In genomic region chr7:964401-965231, GRCh38 we compare ENCODE assay signal across 9 cellular contexts. TPM values are rescaled to one million over a fixed set of nuclear protein-coding genes. Genes with fewer than 3 reads are reported as not detected.
DNase-seq lines count a peak whose midpoint lies in the region; ATAC-seq and TF ChIP-seq lines count a peak whose summit lies in the region.
"Had no signal": no experiment of that assay in that cellular context is flagged by ENCODE, and none has a peak within 500 bp of the region (broad histone marks: within the 10 kb centered on the region; RNA-seq: fewer than 3 reads in every experiment).

No MANE protein-coding gene starts in this region.

- 8 to 9% methylated on average over 26 to 27 of the region's 27 CpGs for WGBS in GM23248 (ENCODE audit: low coverage in 1 of 2, low lambda C conversion rate in 2 of 2, missing lambda C conversion rate in 2 of 2), 2 experiments
- WGBS in psoas muscle, 3 donors: 23 to 33% (median 32%) methylated on average over 27 of the region's 27 CpGs

- H2AFZ ChIP-seq in GM23248: no peak overlapping the region

- ATAC-seq in psoas muscle: peak; percentile 62 to 81 (median 72)
- ATAC-seq in GM21619 (IDR thresholded peaks at IDR 0.05; ENCODE audit: unreplicated experiment): no peak
- no peak for ATAC-seq in HG03520 (IDR thresholded peaks at IDR 0.05; ENCODE audit: unreplicated experiment)

- peak; percentile 24 for TF ChIP-seq CTCF in psoas muscle (IDR thresholded peaks at IDR 0.05)

- peaks cover 11% of the 10 kb centered on the region; the same call in 1 of the 2 replicates for H3K36me3 ChIP-seq in GM23248 (ENCODE audit: low read depth)
- peaks cover 27% of the 10 kb centered on the region for H3K36me3 ChIP-seq in SK-N-MC (ENCODE audit: insufficient read depth, low read length)
- peaks cover 0 to 32% of the 10 kb centered on the region in 2 donors for H3K36me3 ChIP-seq in psoas muscle (ENCODE audit: insufficient read depth in 1 of 2, low read depth in 1 of 2)

- DNase-seq in GM23248: peak; percentile 81
- DNase-seq in SK-N-MC (ENCODE audit: low read depth, low spot score): peak; percentile 76
- peak; percentile 47 for DNase-seq in globus pallidus (ENCODE audit: low spot score)
- DNase-seq in psoas muscle: peak; percentile 39 to 67
- DNase-seq in OCI-M2 (lab: John Stamatoyannopoulos, UW; ENCODE audit: unreplicated experiment): no peak
- DNase-seq in H4 (ENCODE audit: low spot score): no peak

- no peak overlapping the region for H3K9ac ChIP-seq in GM23248
- H3K9ac ChIP-seq in SK-N-MC (ENCODE audit: insufficient read length): peak overlapping the region; percentile 58
- H3K9ac ChIP-seq: KMS-11 had no signal

- H3F3A ChIP-seq in GM23248 (ENCODE audit: insufficient read depth): peaks cover 15% of the 10 kb centered on the region

- no peaks in the 10 kb centered on the region; the same call in 1 of the 2 replicates for H3K27me3 ChIP-seq in GM23248 (replicated peaks; ENCODE audit: insufficient read depth)
- H3K27me3 ChIP-seq in psoas muscle (ENCODE audit: insufficient read depth in 3 of 3, low read length in 2 of 3): peaks cover 0 to 7% (median 3%) of the 10 kb centered on the region in 3 donors

- H3K4me1 ChIP-seq in GM23248 (ENCODE audit: insufficient read depth) (peaks cover 7% of the 10 kb centered on the region), psoas muscle (peaks cover 25% of the 10 kb centered on the region)

- no peaks in the 10 kb centered on the region for H3K9me2 ChIP-seq in GM23248 (ENCODE audit: insufficient read depth)

- H3K9me3 ChIP-seq in GM23248 (ENCODE audit: low read depth) (no peaks in the 10 kb centered on the region), SK-N-MC (ENCODE audit: low read depth, low read length) (no peaks in the 10 kb centered on the region), psoas muscle (no peaks in the 10 kb centered on the region)

- no peaks in the 10 kb centered on the region for H4K20me1 ChIP-seq in GM23248 (ENCODE audit: insufficient read depth)

- H3K4me2 ChIP-seq in GM23248 (ENCODE audit: unreplicated experiment): no peak overlapping the region
- H3K4me2 ChIP-seq: KMS-11 had no signal

- intact Hi-C loops in psoas muscle (cut with DNase I): no loop called here

- in situ Hi-C loops in GM23248 (cut with MboI): no loop called here

- H3K27ac ChIP-seq in GM23248 (no peak overlapping the region), SK-N-MC (peak overlapping the region; percentile 82), psoas muscle (peak overlapping the region; percentile 83)
- H3K27ac ChIP-seq: KMS-11 had no signal

- H3K79me2 ChIP-seq in GM23248 (ENCODE audit: insufficient read depth): peaks cover 10% of the 10 kb centered on the region; the same call in 1 of the 2 replicates

- H3K4me3 ChIP-seq in GM23248 (no peak overlapping the region), SK-N-MC (peak overlapping the region; percentile 4), psoas muscle (peak overlapping the region; percentile 17)

RNA-seq across cellular contexts. Expression of gene ADAP1, which starts 10.1 kb away (rescaled TPM):
- total RNA-seq in GM23248 (2014; rRNA removed; shearing (Covaris generic)): 0.38 and 1.1 TPM in 2 replicates
- polyA plus RNA-seq in GM23248 (2016; fragmentation: Nextera tagmentation; extraction: Ambion mirVana) (0.24 and 0.51 TPM in 2 replicates), psoas muscle (under 1 TPM; 0.18 to 0.56 (median 0.56) TPM)
- total RNA-seq in psoas muscle: 1 to 10 TPM in 3 of 4 donors, under 1 TPM in 1; 0.88 to 1.4 (median 1.2) TPM
- 0.82 and 1.4 TPM in 2 replicates for total RNA-seq in H4 (2014; rRNA removed; shearing (Covaris generic))

RNA-seq across cellular contexts. Expression of gene COX19, which starts 10.7 kb away (rescaled TPM):
- 5.5 and 5.6 TPM in 2 replicates for total RNA-seq in GM23248 (2014; rRNA removed; shearing (Covaris generic))
- polyA plus RNA-seq in GM23248 (2016; fragmentation: Nextera tagmentation; extraction: Ambion mirVana) (9.5 and 9.9 TPM in 2 replicates), psoas muscle (10 to 100 TPM in 2 of 3 donors, 1 to 10 TPM in 1; 5.6 to 12.2 (median 11.3) TPM)
- total RNA-seq in psoas muscle: 1 to 10 TPM; 4.5 to 7.9 (median 6.9) TPM
- 8.3 and 10.2 TPM in 2 replicates for total RNA-seq in H4 (2014; rRNA removed; shearing (Covaris generic))

RNA-seq across cellular contexts. Expression of gene CYP2W1, which starts 18.4 kb away (rescaled TPM):
- total RNA-seq in GM23248 (2014; rRNA removed; shearing (Covaris generic)): not detected in 2 replicates
- polyA plus RNA-seq in GM23248 (2016; fragmentation: Nextera tagmentation; extraction: Ambion mirVana) (not detected in 2 replicates), psoas muscle (not detected)
- not detected for total RNA-seq in psoas muscle
- not detected in 2 replicates for total RNA-seq in H4 (2014; rRNA removed; shearing (Covaris generic))

Comparison
In these comparisons a context has a peak if more than half of its experiments do, and no peak if none do; other contexts are left out.
1. DNase-seq: peak in GM23248 (single experiment), SK-N-MC (single experiment), globus pallidus (single experiment) and psoas muscle (2 of 2); none in OCI-M2 (single experiment) and H4 (single experiment).
2. ATAC-seq: peak in psoas muscle (4 of 4); none in GM21619 (single experiment) and HG03520 (single experiment).